In the genomic region with DNA sequence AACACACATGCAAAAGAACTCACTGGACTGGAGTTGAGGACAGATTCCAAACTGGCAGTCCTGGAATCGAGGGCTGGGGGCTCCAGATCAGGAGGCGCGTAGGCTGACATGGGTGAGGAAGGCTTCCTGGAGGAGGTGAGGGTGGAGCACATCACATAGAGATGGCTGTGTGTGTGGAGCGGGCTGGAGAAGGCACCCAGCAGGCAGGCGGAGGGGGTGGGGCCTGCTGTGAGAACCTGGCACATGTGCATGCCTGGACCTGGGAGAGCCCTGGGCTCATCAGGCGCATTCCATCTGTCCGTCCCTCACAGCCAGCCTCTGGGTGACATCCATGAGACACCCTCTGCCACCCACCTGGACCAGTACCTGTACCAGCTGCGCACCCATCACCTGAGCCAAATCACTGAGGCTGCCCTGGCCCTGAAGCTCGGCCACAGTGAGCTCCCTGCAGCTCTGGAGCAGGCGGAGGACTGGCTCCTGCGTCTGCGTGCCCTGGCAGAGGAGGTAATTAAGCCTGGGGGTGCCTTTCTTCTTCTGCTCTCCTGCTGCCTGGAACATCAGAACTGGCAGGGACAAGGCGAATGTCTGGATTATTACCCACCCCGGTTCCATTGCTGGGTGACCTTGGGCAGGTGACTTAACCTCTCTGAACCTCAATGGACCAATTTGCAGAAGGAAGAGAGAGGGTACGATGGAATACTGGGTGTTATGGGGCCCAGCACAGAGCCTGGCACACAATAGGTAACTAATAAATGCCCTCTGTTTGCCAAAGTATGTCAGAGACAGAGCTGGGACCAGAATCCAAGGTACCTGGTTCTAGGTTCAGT, we compare ENCODE assay signal across 1 cellular context.
TF ChIP-seq lines count a peak whose summit lies in the region.

No MANE protein-coding gene starts in this region.

TF ChIP-seq in WTC11, 78 proteins besides CTCF, POLR2A, EP300 and RAD21 (continued from another document):
- TF ChIP-seq, protein P1, sequence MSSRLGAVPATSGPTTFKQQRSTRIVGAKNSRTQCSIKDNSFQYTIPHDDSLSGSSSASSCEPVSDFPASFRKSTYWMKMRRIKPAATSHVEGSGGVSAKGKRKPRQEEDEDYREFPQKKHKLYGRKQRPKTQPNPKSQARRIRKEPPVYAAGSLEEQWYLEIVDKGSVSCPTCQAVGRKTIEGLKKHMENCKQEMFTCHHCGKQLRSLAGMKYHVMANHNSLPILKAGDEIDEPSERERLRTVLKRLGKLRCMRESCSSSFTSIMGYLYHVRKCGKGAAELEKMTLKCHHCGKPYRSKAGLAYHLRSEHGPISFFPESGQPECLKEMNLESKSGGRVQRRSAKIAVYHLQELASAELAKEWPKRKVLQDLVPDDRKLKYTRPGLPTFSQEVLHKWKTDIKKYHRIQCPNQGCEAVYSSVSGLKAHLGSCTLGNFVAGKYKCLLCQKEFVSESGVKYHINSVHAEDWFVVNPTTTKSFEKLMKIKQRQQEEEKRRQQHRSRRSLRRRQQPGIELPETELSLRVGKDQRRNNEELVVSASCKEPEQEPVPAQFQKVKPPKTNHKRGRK (CRISPR knock-in tag; IDR thresholded peaks at IDR 0.05; ENCODE audit: borderline replicate concordance) = no peak
- TF ChIP-seq HMGA2 (CRISPR knock-in tag; IDR thresholded peaks at IDR 0.05) = no peak
- TF ChIP-seq NR3C1 (CRISPR knock-in tag; conservative IDR thresholded peaks at IDR 0.05; ENCODE audit: low read depth) = no peak
- no peak for TF ChIP-seq SMAD4 (CRISPR knock-in tag; IDR thresholded peaks at IDR 0.05)
- no peak for TF ChIP-seq NFE2L1 (CRISPR knock-in tag; IDR thresholded peaks at IDR 0.05)
- TF ChIP-seq, protein P2, sequence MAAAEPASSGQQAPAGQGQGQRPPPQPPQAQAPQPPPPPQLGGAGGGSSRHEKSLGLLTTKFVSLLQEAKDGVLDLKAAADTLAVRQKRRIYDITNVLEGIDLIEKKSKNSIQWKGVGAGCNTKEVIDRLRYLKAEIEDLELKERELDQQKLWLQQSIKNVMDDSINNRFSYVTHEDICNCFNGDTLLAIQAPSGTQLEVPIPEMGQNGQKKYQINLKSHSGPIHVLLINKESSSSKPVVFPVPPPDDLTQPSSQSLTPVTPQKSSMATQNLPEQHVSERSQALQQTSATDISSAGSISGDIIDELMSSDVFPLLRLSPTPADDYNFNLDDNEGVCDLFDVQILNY (CRISPR knock-in tag; IDR thresholded peaks at IDR 0.05) = no peak
- no peak for TF ChIP-seq ZNF532 (CRISPR knock-in tag; IDR thresholded peaks at IDR 0.05; ENCODE audit: borderline replicate concordance)
- TF ChIP-seq MLX (CRISPR knock-in tag; IDR thresholded peaks at IDR 0.05) = no peak
- no peak for TF ChIP-seq GTF2I (CRISPR knock-in tag; conservative IDR thresholded peaks at IDR 0.05)
- TF ChIP-seq MXD4 (CRISPR knock-in tag; IDR thresholded peaks at IDR 0.05; ENCODE audit: borderline replicate concordance) = no peak
- TF ChIP-seq, protein P3, sequence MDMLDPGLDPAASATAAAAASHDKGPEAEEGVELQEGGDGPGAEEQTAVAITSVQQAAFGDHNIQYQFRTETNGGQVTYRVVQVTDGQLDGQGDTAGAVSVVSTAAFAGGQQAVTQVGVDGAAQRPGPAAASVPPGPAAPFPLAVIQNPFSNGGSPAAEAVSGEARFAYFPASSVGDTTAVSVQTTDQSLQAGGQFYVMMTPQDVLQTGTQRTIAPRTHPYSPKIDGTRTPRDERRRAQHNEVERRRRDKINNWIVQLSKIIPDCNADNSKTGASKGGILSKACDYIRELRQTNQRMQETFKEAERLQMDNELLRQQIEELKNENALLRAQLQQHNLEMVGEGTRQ (CRISPR knock-in tag; IDR thresholded peaks at IDR 0.05) = no peak
- TF ChIP-seq ZNF263 (CRISPR knock-in tag; IDR thresholded peaks at IDR 0.05; ENCODE audit: low read depth) = no peak
- no peak for TF ChIP-seq ZNF232 (CRISPR knock-in tag; IDR thresholded peaks at IDR 0.05)
- TF ChIP-seq CBFB (CRISPR knock-in tag; IDR thresholded peaks at IDR 0.05; ENCODE audit: low read depth) = no peak
- TF ChIP-seq FOXK1 (CRISPR knock-in tag; IDR thresholded peaks at IDR 0.05) = no peak
- TF ChIP-seq, protein P4, sequence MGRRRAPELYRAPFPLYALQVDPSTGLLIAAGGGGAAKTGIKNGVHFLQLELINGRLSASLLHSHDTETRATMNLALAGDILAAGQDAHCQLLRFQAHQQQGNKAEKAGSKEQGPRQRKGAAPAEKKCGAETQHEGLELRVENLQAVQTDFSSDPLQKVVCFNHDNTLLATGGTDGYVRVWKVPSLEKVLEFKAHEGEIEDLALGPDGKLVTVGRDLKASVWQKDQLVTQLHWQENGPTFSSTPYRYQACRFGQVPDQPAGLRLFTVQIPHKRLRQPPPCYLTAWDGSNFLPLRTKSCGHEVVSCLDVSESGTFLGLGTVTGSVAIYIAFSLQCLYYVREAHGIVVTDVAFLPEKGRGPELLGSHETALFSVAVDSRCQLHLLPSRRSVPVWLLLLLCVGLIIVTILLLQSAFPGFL (CRISPR knock-in tag; IDR thresholded peaks at IDR 0.05; ENCODE audit: borderline replicate concordance) = no peak
